ENCODE assay signal across 8 cellular contexts in the genomic region with DNA sequence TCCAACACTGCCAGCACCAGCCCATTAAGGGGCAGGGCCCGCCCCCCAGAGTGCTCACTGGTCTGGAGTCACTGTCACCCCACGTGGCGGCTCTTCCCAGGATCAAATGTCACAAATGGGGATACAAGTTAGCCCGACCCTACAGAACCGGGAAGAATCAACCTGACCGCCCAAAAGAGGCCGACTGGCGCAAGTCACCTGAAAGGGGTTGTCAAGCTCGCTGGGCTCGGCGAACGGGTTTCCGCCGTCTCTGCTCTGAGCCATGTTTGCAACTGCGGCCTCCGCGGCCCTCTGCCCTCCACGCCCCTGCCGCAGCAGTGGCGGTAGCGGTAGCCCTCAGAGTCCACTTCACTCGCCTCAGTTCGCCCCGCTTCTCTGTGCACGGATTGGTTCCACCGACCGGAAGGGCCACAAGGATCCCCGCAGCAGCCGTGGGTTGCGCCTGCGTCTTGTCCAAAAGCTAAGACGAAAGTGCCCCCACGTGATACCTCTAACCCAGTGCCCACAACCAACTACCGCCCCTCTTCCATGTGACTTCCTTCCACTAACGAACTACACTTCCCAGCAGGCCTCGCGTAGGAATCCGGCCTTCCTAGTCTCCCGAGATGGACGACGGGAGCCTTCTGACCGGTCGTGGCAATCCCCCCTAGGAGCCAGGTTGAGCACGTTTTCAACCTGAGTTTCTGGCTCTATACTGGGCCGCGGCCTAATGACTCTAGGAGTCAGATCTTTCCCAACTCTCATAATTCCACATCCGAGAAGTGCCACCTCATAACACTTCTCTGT. TPM values are rescaled to one million over a fixed set of nuclear protein-coding genes. Genes with fewer than 3 reads are reported as not detected.
DNase-seq lines count a peak whose midpoint lies in the region; ATAC-seq and TF ChIP-seq lines count a peak whose summit lies in the region.

A gene (minus strand): TSS at position 473 of the 786 bp plus-strand sequence. CDS start 209 bp downstream, at position 264.

- H3K27me3 ChIP-seq in right atrium auricular region (no peaks in the 10 kb centered on the region), uterus (no peaks in the 10 kb centered on the region)

- peak; percentile 98 to 99 for DNase-seq in NCI-H187 (lab: John Stamatoyannopoulos, UW)
- DNase-seq in T-helper 2 cell: peak; percentile 63 to 93 (median 82)
- peak; percentile 99 for DNase-seq in right atrium auricular region (ENCODE audit: low spot score)
- DNase-seq in pulmonary artery endothelial cell (ENCODE audit: low read depth, low spot score): peak; percentile 96
- peak; percentile 93 to 97 for DNase-seq in uterus

- H3K4me1 ChIP-seq in right atrium auricular region: peaks cover 3 to 25% of the 10 kb centered on the region in 2 donors
- H3K4me1 ChIP-seq in uterus: peaks cover 7 to 10% of the 10 kb centered on the region in 2 donors

- peak; percentile 63 to 65 for TF ChIP-seq POLR2A in uterus (IDR thresholded peaks at IDR 0.05)

- peak within 1 kb of the TSS; percentile 76 for H3K27ac ChIP-seq in angular gyrus (ENCODE audit: low read depth, low read length)
- H3K27ac ChIP-seq in right atrium auricular region: peak within 1 kb of the TSS; percentile 75 to 86
- peak within 1 kb of the TSS; percentile 78 to 82 for H3K27ac ChIP-seq in uterus

- ATAC-seq in GM18498 (IDR thresholded peaks at IDR 0.05; ENCODE audit: unreplicated experiment) (peak; percentile 86), HG02938 (IDR thresholded peaks at IDR 0.05; ENCODE audit: unreplicated experiment) (peak; percentile 92)

- TF ChIP-seq CTCF in right atrium auricular region (IDR thresholded peaks at IDR 0.05) (no peak), uterus (IDR thresholded peaks at IDR 0.05) (peak in 1 of 4 experiments; percentile 21)

- intact Hi-C loops in uterus (cut with DNase I; ENCODE audit: low total_unique reads): no loop called here

- H3K36me3 ChIP-seq in right atrium auricular region: peaks cover 61% of the 10 kb centered on the region
- H3K36me3 ChIP-seq in uterus: no peaks in the 10 kb centered on the region

- H3K9me3 ChIP-seq in right atrium auricular region (no peaks in the 10 kb centered on the region), uterus (no peaks in the 10 kb centered on the region)

- H3K4me3 ChIP-seq in right atrium auricular region: peak within 1 kb of the TSS; percentile 67 to 86
- peak within 1 kb of the TSS; percentile 74 to 85 for H3K4me3 ChIP-seq in uterus

RNA-seq across cellular contexts. Expression of the gene that starts here (rescaled TPM):
- total RNA-seq in right atrium auricular region (10 to 100 TPM; 77.2 to 77.7 TPM), pulmonary artery endothelial cell (32.3 and 45.2 TPM in 2 replicates), uterus (10 to 100 TPM in 3 of 4 donors, 1 to 10 TPM in 1; 10.0 to 44.4 (median 29.2) TPM)

Comparison
In these comparisons a context has a peak if more than half of its experiments do, and no peak if none do; other contexts are left out.
1. Peak in every context shown above with its lines: DNase-seq, ATAC-seq, H3K4me3 ChIP-seq and H3K27ac ChIP-seq.